Comparison of ENCODE assay signal across 1 cellular context in genomic region chr2:176269319-176270099, GRCh38.
TF ChIP-seq lines count a peak whose summit lies in the region.

Gene MTX2 (plus strand): TSS chr2:176269442. CDS start chr2:176269630, 188 bp downstream.

TF ChIP-seq in HepG2, 621 proteins besides CTCF, POLR2A, EP300 and RAD21 (continued from another document and continues in another):
- TF ChIP-seq PATZ1 (CRISPR knock-in tag; IDR thresholded peaks at IDR 0.05) (peak; percentile 85), MAFF (IDR thresholded peaks at IDR 0.05; ENCODE audit: low read depth, low read length) (no peak), CAMTA2 (CRISPR knock-in tag; IDR thresholded peaks at IDR 0.05; ENCODE audit: borderline replicate concordance) (peak; percentile 71; the same call in 1 of the 2 replicates), ZHX2 (IDR thresholded peaks at IDR 0.05; ENCODE audit: low read depth) (peak; percentile 87), ZHX2 (CRISPR knock-in tag; IDR thresholded peaks at IDR 0.05; ENCODE audit: borderline replicate concordance) (peak; percentile 88; the same call in 1 of the 2 replicates), ZNF451 (CRISPR knock-in tag; IDR thresholded peaks at IDR 0.05) (no peak), SPEN (CRISPR knock-in tag; IDR thresholded peaks at IDR 0.05; ENCODE audit: low read depth) (peak; percentile 97), TBP (CRISPR knock-in tag; IDR thresholded peaks at IDR 0.05) (no peak), ZNF773 (CRISPR knock-in tag; IDR thresholded peaks at IDR 0.05; ENCODE audit: borderline replicate concordance) (peak; percentile 77; the same call in 1 of the 2 replicates), XRCC5 (optimal IDR thresholded peaks at IDR 0.05; ENCODE audit: low read length) (no peak), HHEX (CRISPR knock-in tag; IDR thresholded peaks at IDR 0.05) (no peak), JDP2 (CRISPR knock-in tag; IDR thresholded peaks at IDR 0.05; ENCODE audit: borderline replicate concordance) (peak; percentile 29; the same call in 1 of the 2 replicates), NFIC (IDR thresholded peaks at IDR 0.05; ENCODE audit: low read length) (no peak), MTF1 (CRISPR knock-in tag; IDR thresholded peaks at IDR 0.05) (peak; percentile 70; the same call in 1 of the 2 replicates), RARG (CRISPR knock-in tag; IDR thresholded peaks at IDR 0.05; ENCODE audit: low read depth) (no peak), ZNF331 (CRISPR knock-in tag; IDR thresholded peaks at IDR 0.05) (peak; percentile 76), BRD4 (CRISPR knock-in tag; IDR thresholded peaks at IDR 0.05) (peak; percentile 86), FOXM1 (CRISPR knock-in tag; IDR thresholded peaks at IDR 0.05) (no peak), SIX4 (CRISPR knock-in tag; IDR thresholded peaks at IDR 0.05) (no peak; the same call in 1 of the 2 replicates), ZNF605 (CRISPR knock-in tag; IDR thresholded peaks at IDR 0.05) (peak; percentile 91; the same call in 1 of the 2 replicates), HMGXB3 (CRISPR knock-in tag; IDR thresholded peaks at IDR 0.05; ENCODE audit: borderline replicate concordance) (peak; percentile 60; the same call in 1 of the 2 replicates), MLX (CRISPR knock-in tag; IDR thresholded peaks at IDR 0.05) (no peak), GFI1 (CRISPR knock-in tag; IDR thresholded peaks at IDR 0.05; ENCODE audit: borderline replicate concordance) (peak; percentile 89), ZNF224 (CRISPR knock-in tag; IDR thresholded peaks at IDR 0.05) (peak; percentile 88), TP53 (CRISPR knock-in tag; conservative IDR thresholded peaks at IDR 0.05) (peak; percentile 30), TCF12 (IDR thresholded peaks at IDR 0.05) (no peak), TCF12 (CRISPR knock-in tag; IDR thresholded peaks at IDR 0.05) (peak; percentile 95), THAP9 (CRISPR knock-in tag; IDR thresholded peaks at IDR 0.05; ENCODE audit: borderline replicate concordance) (peak; percentile 94), AFF4 (CRISPR knock-in tag; IDR thresholded peaks at IDR 0.05) (no peak), SOX5 (CRISPR knock-in tag; IDR thresholded peaks at IDR 0.05; ENCODE audit: borderline replicate concordance) (peak; percentile 30; the same call in 1 of the 2 replicates)
